Comparison of ENCODE assay signal across 8 cellular contexts in genomic region chr18:68847219-68847860, GRCh38. TPM values are rescaled to one million over a fixed set of nuclear protein-coding genes. Genes with fewer than 3 reads are reported as not detected.
DNase-seq lines count a peak whose midpoint lies in the region; ATAC-seq, FAIRE-seq and TF ChIP-seq lines count a peak whose summit lies in the region.

No MANE protein-coding gene starts in this region.

- in situ Hi-C loops in K562 (cut with MboI) = no loop called here

- DNase-seq in AG09309 (ENCODE audit: low read depth) = no peak
- DNase-seq in NAMALWA (ENCODE audit: low spot score) = peak; percentile 46
- peak in 1 of 4 experiments; percentile 1 for DNase-seq in K562 (ENCODE audit: extremely low read depth in 1 of 4, low spot score in 3 of 4)
- DNase-seq in mesenchymal stem cell = peak; percentile 46
- DNase-seq in stimulated activated CD8-positive, alpha-beta memory T cell treated with anti-CD3 and anti-CD28 coated beads, Interleukin-4, amount 100 ng/mL, for 48 hours = no peak
- no peak for DNase-seq in retina

- BruUV-seq in K562 (replicated peaks; lab: Mats Ljungman, UMichigan) = no TSS peak

- no peak overlapping the region for H2BK15ac ChIP-seq in mesenchymal stem cell (ENCODE audit: low read depth, poor library complexity, severe bottlenecking)

- H4K8ac ChIP-seq in mesenchymal stem cell (ENCODE audit: low read length) = no peak overlapping the region

- H3K4me2 ChIP-seq in K562 (ENCODE audit: insufficient read depth, low read length) (no peak overlapping the region), mesenchymal stem cell (ENCODE audit: low read length, poor library complexity, severe bottlenecking) (no peak overlapping the region)

- H3K4ac ChIP-seq in mesenchymal stem cell (ENCODE audit: low read depth in 1 of 2, low read length in 2 of 2) = no peak overlapping the region

- CTCF ChIA-PET in K562 (lab: Yijun Ruan, JAX; ENCODE audit: low intra/inter-chr PET ratio) = interaction anchor here (1.0 kb wide), 1 partner anchor 1225 kb away, joined by 3 read pairs; no protein-coding TSS in a partner anchor

- peak; percentile 69 for ATAC-seq in GM18858 (IDR thresholded peaks at IDR 0.05; ENCODE audit: unreplicated experiment)
- no peak for ATAC-seq in K562
- ATAC-seq in GM21515 (IDR thresholded peaks at IDR 0.05; ENCODE audit: unreplicated experiment) = no peak

- peak; percentile 58 for TF ChIP-seq CTCF in AG09309 (IDR thresholded peaks at IDR 0.05; ENCODE audit: control insufficient read depth, insufficient read depth, low read depth, low read length, missing control alignments)
- peak in 1 of 3 experiments; percentile 33; a peak in 2 of 6 replicates for TF ChIP-seq CTCF in K562 (IDR thresholded peaks at IDR 0.05 in 2 of 3, conservative IDR thresholded peaks at IDR 0.05 in 1 of 3; ENCODE audit: insufficient read depth in 2 of 3, low read depth in 1 of 3, low read length in 3 of 3)

- no peak for TF ChIP-seq POLR2A in K562 (conservative IDR thresholded peaks at IDR 0.05)

- no peak overlapping the region for H2BK5ac ChIP-seq in mesenchymal stem cell (ENCODE audit: low read depth, low read length, poor library complexity, severe bottlenecking)

- H2AK5ac ChIP-seq in mesenchymal stem cell (ENCODE audit: low read length, severe bottlenecking) = no peak overlapping the region

- no peaks in the 10 kb centered on the region for H3K9me3 ChIP-seq in K562 (replicated peaks; ENCODE audit: control insufficient read depth, insufficient read depth, low read depth, low read length)
- no peaks in the 10 kb centered on the region for H3K9me3 ChIP-seq in mesenchymal stem cell (ENCODE audit: control insufficient read depth, low read length)

- H3K9ac ChIP-seq in K562 (ENCODE audit: insufficient read depth in 1 of 2, low read depth in 2 of 2, low read length in 2 of 2) = no peak overlapping the region
- no peak overlapping the region for H3K9ac ChIP-seq in mesenchymal stem cell (ENCODE audit: low read length)

- no peak overlapping the region for H2BK120ac ChIP-seq in mesenchymal stem cell (ENCODE audit: low read depth, low read length)

- TF ChIP-seq EP300 in K562 (IDR thresholded peaks at IDR 0.05; ENCODE audit: low read length) = no peak

- WGBS in K562 (ENCODE audit: insufficient coverage, low coverage, missing lambda C conversion rate) = 11% methylated on average over 3 of the region's 3 CpGs
- 100% methylated on average over 1 of the region's 3 CpGs for WGBS in mesenchymal stem cell

- intact Hi-C loops in K562 (cut with micrococcal nuclease) = loop anchor here (5.0 kb wide), 1 partner anchor 1605 kb away; no protein-coding TSS in a partner anchor

- no peaks in the 10 kb centered on the region for H3K27me3 ChIP-seq in K562 (ENCODE audit: control insufficient read depth in 2 of 2, insufficient read depth in 2 of 2, low read length in 2 of 2)
- H3K27me3 ChIP-seq in mesenchymal stem cell (ENCODE audit: control insufficient read depth in 1 of 2, insufficient read depth in 1 of 2, low read length in 2 of 2) = no peaks in the 10 kb centered on the region

- H3K36me3 ChIP-seq in K562 (ENCODE audit: control insufficient read depth, insufficient read depth, low read length) (no peaks in the 10 kb centered on the region), mesenchymal stem cell (ENCODE audit: control insufficient read depth in 1 of 2, insufficient read depth in 2 of 2, low read depth in 1 of 2, low read length in 2 of 2) (no peaks in the 10 kb centered on the region)

- H2BK12ac ChIP-seq in mesenchymal stem cell (ENCODE audit: low read length in 2 of 2) = no peak overlapping the region

- H4K91ac ChIP-seq in mesenchymal stem cell (ENCODE audit: low read length) = no peak overlapping the region

- H3K14ac ChIP-seq in mesenchymal stem cell (ENCODE audit: low read length in 2 of 2) = no peak overlapping the region

- H3K4me1 ChIP-seq in K562 (replicated peaks in 1 of 2; ENCODE audit: control insufficient read depth in 2 of 2, insufficient read depth in 2 of 2, low read length in 2 of 2) (no peaks in the 10 kb centered on the region), mesenchymal stem cell (ENCODE audit: control insufficient read depth, insufficient read depth, low read depth, low read length) (no peaks in the 10 kb centered on the region)

- H3K4me3 ChIP-seq in AG09309 (ENCODE audit: control insufficient read depth, low read depth, low read length) (no peak overlapping the region), K562 (no peak overlapping the region), mesenchymal stem cell (ENCODE audit: insufficient read depth in 1 of 2, low read depth in 1 of 2, low read length in 2 of 2) (no peak overlapping the region)

- POLR2A ChIA-PET in K562 (lab: Yijun Ruan, JAX) = no interaction called here

- no peak overlapping the region for H3K23ac ChIP-seq in mesenchymal stem cell (ENCODE audit: low read length in 2 of 2)

- no peaks in the 10 kb centered on the region for H3K9me1 ChIP-seq in K562 (ENCODE audit: control insufficient read depth, insufficient read depth, low read length)

- no peaks in the 10 kb centered on the region for H3K79me1 ChIP-seq in mesenchymal stem cell (replicated peaks; ENCODE audit: low read length, poor library complexity, severe bottlenecking)

- H2AFZ ChIP-seq in K562 (ENCODE audit: low read depth, low read length) (no peak overlapping the region), mesenchymal stem cell (ENCODE audit: low read depth, low read length) (no peak overlapping the region)

- no peak overlapping the region for H3K27ac ChIP-seq in K562 (ENCODE audit: extremely low read depth, low read depth, low read length)
- H3K27ac ChIP-seq in mesenchymal stem cell (ENCODE audit: low read length, poor library complexity, severe bottlenecking) = no peak overlapping the region

- no peaks in the 10 kb centered on the region for H4K20me1 ChIP-seq in K562 (replicated peaks; ENCODE audit: control insufficient read depth, insufficient read depth, low read length)

- no peak for FAIRE-seq in K562 (lab: Jason Lieb, UNC)

- H3K18ac ChIP-seq in mesenchymal stem cell (ENCODE audit: low read depth in 1 of 2, low read length in 2 of 2) = no peak overlapping the region

- TF ChIP-seq RAD21 in K562 (CRISPR knock-in tag; conservative IDR thresholded peaks at IDR 0.05 in 1 of 2, IDR thresholded peaks at IDR 0.05 in 1 of 2) = peak; percentile 19 to 56; a peak in 3 of 4 replicates

- H3K79me2 ChIP-seq in K562 (ENCODE audit: control insufficient read depth, insufficient read depth, low read length) = no peaks in the 10 kb centered on the region

TF ChIP-seq in K562, 482 proteins besides CTCF, POLR2A, EP300 and RAD21 (continues in another document):
- TF ChIP-seq ARID3A (IDR thresholded peaks at IDR 0.05; ENCODE audit: borderline replicate concordance, low read depth, low read length) = no peak
- TF ChIP-seq ZNF354B (CRISPR knock-in tag; IDR thresholded peaks at IDR 0.05) = no peak
- TF ChIP-seq DEAF1 (CRISPR knock-in tag; IDR thresholded peaks at IDR 0.05) = no peak
- no peak for TF ChIP-seq ZZZ3 (IDR thresholded peaks at IDR 0.05)
- no peak for TF ChIP-seq NEUROD1 (IDR thresholded peaks at IDR 0.05; ENCODE audit: borderline replicate concordance, low read depth, low read length, partially characterized antibody)
- TF ChIP-seq NFATC3 (IDR thresholded peaks at IDR 0.05) = no peak
- no peak for TF ChIP-seq TRIM24 (IDR thresholded peaks at IDR 0.05)

RNA-seq across cellular contexts. Expression of gene CCDC102B, which starts 49.5 kb away (rescaled TPM):
- 2.2 and 2.7 TPM in 2 replicates for total RNA-seq in K562 (2011; cell fraction: chromatin; rRNA removed; ENCODE audit: low replicate concordance)
- total RNA-seq in K562 (2011; cell fraction: nucleolus; rRNA removed) = 1.1 and 4.5 TPM in 2 replicates
- 1.9 and 2.6 TPM in 2 replicates for total RNA-seq in K562 (2011; cell fraction: nucleoplasm; rRNA removed)
- total RNA-seq in K562 (2014; rRNA removed) (0.18 and 0.29 TPM in 2 replicates), K562 (2014; rRNA removed; fragmentation: Illumina TruSeq; extraction: Trizol) (0.95 and 0.99 TPM in 2 replicates), K562 (2015; rRNA removed; fragmentation: Illumina TruSeq; extraction: Trizol) (0.75 and 0.94 TPM in 2 replicates), K562 (2021) (0.65 and 0.69 TPM in 2 replicates)
- polyA plus RNA-seq in K562 (2011; rRNA removed) (1.5 and 1.6 TPM in 2 replicates), K562 (2014; fragmentation: Illumina TruSeq; extraction: Trizol) (0.62 and 0.74 TPM in 2 replicates), K562 (2014; fragmentation: Nextera tagmentation; extraction: Ambion mirVana) (under 1 TPM; 0.58 to 0.73 TPM), K562 (2014; rRNA removed) (0.24 and 2.1 TPM in 2 replicates)
- polyA plus RNA-seq in K562 (2011; cell fraction: cytosol; rRNA removed) = 0.25 and 0.78 TPM in 2 replicates
- 1.1 and 2.2 TPM in 2 replicates for polyA plus RNA-seq in K562 (2011; cell fraction: nucleus; rRNA removed)
- polyA plus RNA-seq in K562 (2012) = 0.64 and 1.0 TPM in 2 replicates
- polyA minus RNA-seq in K562 (2011; rRNA and poly(A)+ RNA removed) = 2.2 and 3.1 TPM in 2 replicates
- not detected in 2 replicates for polyA minus RNA-seq in K562 (2011; cell fraction: cytosol; rRNA and poly(A)+ RNA removed)
- polyA minus RNA-seq in K562 (2011; cell fraction: nucleus; rRNA and poly(A)+ RNA removed) = 2.8 and 4.0 TPM in 2 replicates
- polyA plus RNA-seq in mesenchymal stem cell (2013, experiment 1 of 2) = 21.1 TPM
- 20.1 TPM for polyA plus RNA-seq in mesenchymal stem cell (2013, experiment 2 of 2)

Comparison
In these comparisons a context has a peak if more than half of its experiments do, and no peak if none do; other contexts are left out.
1. DNase-seq: peak in NAMALWA (single experiment) and mesenchymal stem cell (single experiment); none in AG09309 (single experiment), stimulated activated CD8-positive, alpha-beta memory T cell treated with anti-CD3 and anti-CD28 coated beads, Interleukin-4, amount 100 ng/mL, for 48 hours (single experiment) and retina (single experiment).